ENCODE assay signal across 1 cellular context in the genomic region with DNA sequence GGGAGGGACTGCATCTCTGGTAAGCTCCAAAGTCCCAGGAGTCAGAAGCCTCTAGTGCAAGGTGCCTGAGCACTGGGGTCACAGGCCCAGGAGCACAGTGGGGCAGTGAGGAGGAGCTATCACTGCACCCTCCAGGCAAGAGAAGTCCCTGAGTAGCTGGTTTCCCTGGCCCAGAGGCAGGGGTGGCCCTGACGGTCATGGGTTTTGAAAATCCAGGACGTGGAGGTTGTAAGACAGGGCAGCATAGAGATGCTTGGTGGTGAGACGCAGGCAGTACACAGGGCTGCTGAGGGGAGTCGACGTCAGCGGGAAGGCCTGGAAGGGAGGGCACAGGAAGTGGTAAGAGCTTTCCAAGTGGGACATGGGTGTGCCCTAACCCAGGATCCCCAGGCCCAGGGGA.
TF ChIP-seq lines count a peak whose summit lies in the region.

No MANE protein-coding gene starts in this region.

TF ChIP-seq in HCT116, 20 proteins besides CTCF, POLR2A, EP300 and RAD21:
- TF ChIP-seq SRF (IDR thresholded peaks at IDR 0.05; ENCODE audit: low read depth) = no peak
- no peak for TF ChIP-seq CBX3 (IDR thresholded peaks at IDR 0.05; ENCODE audit: low read depth)
- no peak for TF ChIP-seq MAX (IDR thresholded peaks at IDR 0.05)
- no peak for TF ChIP-seq ZFX (IDR thresholded peaks at IDR 0.05)
TF ChIP-seq in HCT116: peak in this region for 0.
